Comparison of ENCODE assay signal across 12 cellular contexts in the genomic region with DNA sequence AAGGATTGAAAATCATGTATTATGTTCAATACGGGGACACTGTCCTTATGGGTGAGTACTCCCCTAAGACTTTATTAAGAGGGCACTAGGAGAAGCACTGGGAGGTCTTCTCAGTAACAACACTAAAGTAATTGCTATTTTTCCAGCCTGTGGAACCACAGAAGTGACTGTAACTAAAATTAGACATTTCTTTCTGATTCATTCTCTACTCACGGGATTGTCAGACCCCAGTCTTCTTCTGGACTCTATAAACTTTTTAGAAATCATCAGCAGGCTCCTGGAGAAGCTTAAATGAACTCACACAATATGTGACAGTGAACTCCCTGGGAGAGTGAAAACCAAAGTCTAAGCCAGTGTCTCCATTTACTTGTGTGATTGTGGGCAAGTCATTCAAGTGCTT. TPM values are rescaled to one million over a fixed set of nuclear protein-coding genes. Genes with fewer than 3 reads are reported as not detected.
A peak's percentile ranks its signal among the peaks of the same experiment; 100 is the strongest.
DNase-seq lines count a peak whose midpoint lies in the region; ATAC-seq and TF ChIP-seq lines count a peak whose summit lies in the region.
"Had no signal": no experiment of that assay in that cellular context is flagged by ENCODE, and none has a peak within 500 bp of the region (broad histone marks: within the 10 kb centered on the region; RNA-seq: fewer than 3 reads in every experiment).

No MANE protein-coding gene starts in this region.

- H3K9me3 ChIP-seq in subcutaneous abdominal adipose tissue (ENCODE audit: control insufficient read depth in 5 of 5, low read length in 5 of 5) = no peaks in the 10 kb centered on the region
- no peaks in the 10 kb centered on the region for H3K9me3 ChIP-seq in A673 (ENCODE audit: low read depth, low read length, poor library complexity, severe bottlenecking)
- H3K9me3 ChIP-seq: right lobe of liver had no signal

- DNase-seq in OCI-M1 (lab: John Stamatoyannopoulos, UW) = peak; percentile 56
- no peak for DNase-seq in A673 (ENCODE audit: low spot score)
- no peak for DNase-seq in pons (ENCODE audit: low spot score)
- DNase-seq: brain microvascular endothelial cell, NCI-H1694 treated with DMSO at 0.1 percent for 48 hours, right lobe of liver had no signal

- intact Hi-C loops in A673 (cut with micrococcal nuclease; ENCODE audit: unreplicated experiment) = no loop called here

- H3K36me3 ChIP-seq in subcutaneous abdominal adipose tissue (ENCODE audit: control insufficient read depth in 5 of 5, insufficient read depth in 5 of 5, low read length in 5 of 5) (peaks cover 3 to 15% (median 9%) of the 10 kb centered on the region in 5 donors), A673 (ENCODE audit: insufficient read depth, low read length, poor library complexity, severe bottlenecking) (no peaks in the 10 kb centered on the region)
- H3K36me3 ChIP-seq: right lobe of liver had no signal

- no peaks in the 10 kb centered on the region for H3K27me3 ChIP-seq in subcutaneous abdominal adipose tissue (ENCODE audit: control insufficient read depth in 5 of 5, insufficient read depth in 4 of 5, low read length in 5 of 5)
- peaks cover 62% of the 10 kb centered on the region for H3K27me3 ChIP-seq in A673 (replicated peaks; ENCODE audit: insufficient read depth, low read depth, low read length, poor library complexity)
- H3K27me3 ChIP-seq: brain microvascular endothelial cell, right lobe of liver had no signal

- POLR2A ChIA-PET in A673 (lab: Charles Lee; ENCODE audit: low non-redundant PET) = no interaction called here

- CTCF ChIA-PET in A673 (lab: Charles Lee) = no interaction called here

- H3K4me3 ChIP-seq in subcutaneous abdominal adipose tissue (ENCODE audit: low read depth in 1 of 5, low read length in 5 of 5) = no peak overlapping the region
- no peak overlapping the region for H3K4me3 ChIP-seq in A673 (ENCODE audit: low read depth, low read length, poor library complexity, severe bottlenecking)
- H3K4me3 ChIP-seq: right lobe of liver, SK-N-MC had no signal

- H3K4me1 ChIP-seq in subcutaneous abdominal adipose tissue (ENCODE audit: control insufficient read depth in 5 of 5, insufficient read depth in 5 of 5, low read length in 5 of 5) = peaks cover 0 to 81% (median 67%) of the 10 kb centered on the region in 5 donors
- no peaks in the 10 kb centered on the region for H3K4me1 ChIP-seq in A673 (ENCODE audit: insufficient read depth, low read length, poor library complexity, severe bottlenecking)

- no TSS peak for BruUV-seq in A673 (replicated peaks; lab: Mats Ljungman, UMichigan)

- peak; percentile 18 for ATAC-seq in GM19395 (IDR thresholded peaks at IDR 0.05; ENCODE audit: unreplicated experiment)
- peak; percentile 2 for ATAC-seq in HG02981 (IDR thresholded peaks at IDR 0.05; ENCODE audit: unreplicated experiment)
- no peak for ATAC-seq in GM18873 (IDR thresholded peaks at IDR 0.05; ENCODE audit: low FRiP score, unreplicated experiment)
- ATAC-seq: HepG2 had no signal

- no peak for TF ChIP-seq CTCF in A673 (conservative IDR thresholded peaks at IDR 0.05; ENCODE audit: low read depth, low read length)

- no peak overlapping the region for H3K9ac ChIP-seq in subcutaneous abdominal adipose tissue (ENCODE audit: low read length in 5 of 5)

- H3K27ac ChIP-seq in subcutaneous abdominal adipose tissue (ENCODE audit: low read depth, low read length) (peak overlapping the region; percentile 55), A673 (ENCODE audit: low read depth, low read length, poor library complexity, severe bottlenecking) (no peak overlapping the region)
- H3K27ac ChIP-seq: brain microvascular endothelial cell, right lobe of liver, SK-N-MC had no signal

RNA-seq across cellular contexts. Expression of a gene that starts 14.5 kb away (rescaled TPM):
- not detected in 2 replicates for total RNA-seq in A673 (2021)
